Comparison of ENCODE assay signal across 1 cellular context in the genomic region with DNA sequence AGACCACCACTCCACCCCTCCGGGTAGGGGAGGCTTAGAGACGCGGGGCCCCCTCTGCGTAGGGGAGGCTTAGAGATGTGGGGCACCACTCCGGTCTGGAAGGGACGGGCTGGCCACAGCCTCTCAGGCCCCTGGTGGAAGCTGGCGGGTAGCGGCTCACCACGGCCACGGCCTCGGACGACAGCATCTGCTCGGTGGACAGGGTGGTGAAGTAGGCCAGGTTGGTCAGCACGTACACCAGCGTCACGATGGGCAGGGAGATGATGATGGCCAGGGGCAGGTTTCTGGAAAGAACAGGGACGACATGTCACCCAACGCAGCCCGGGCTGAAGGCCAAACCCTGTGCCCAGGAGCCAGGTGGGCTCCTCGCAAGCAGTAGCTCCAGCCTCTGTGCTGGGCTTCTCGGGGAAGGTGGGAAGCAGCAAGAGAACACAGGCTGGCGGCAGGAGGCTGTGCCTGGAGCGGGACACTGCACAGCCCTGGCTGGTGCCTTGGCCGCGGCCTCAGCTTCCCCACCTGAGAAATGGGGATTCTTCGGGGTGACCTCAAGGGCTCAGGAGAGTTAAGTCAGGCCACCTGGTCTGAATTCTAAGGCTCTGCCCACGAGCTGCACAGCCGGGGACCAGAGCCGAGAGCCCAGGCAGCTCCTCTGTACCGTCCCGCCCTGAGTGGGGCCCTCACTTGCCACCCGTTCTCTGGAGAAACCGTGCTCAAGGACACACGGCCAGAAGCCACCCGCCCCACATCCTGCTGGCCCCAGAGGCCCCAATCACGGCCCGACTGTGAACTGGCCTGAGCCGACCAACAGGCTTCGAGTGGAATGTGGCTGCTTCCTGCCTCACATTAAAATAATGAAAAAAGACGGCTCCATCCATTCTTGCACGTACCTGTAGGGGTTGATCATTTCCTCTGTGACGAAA.
TF ChIP-seq lines count a peak whose summit lies in the region.

No MANE protein-coding gene starts in this region.

TF ChIP-seq in IMR-90, 13 proteins besides CTCF, POLR2A, EP300 and RAD21:
- TF ChIP-seq MAFK (IDR thresholded peaks at IDR 0.05; ENCODE audit: low read depth, low read length) (no peak), RCOR1 (IDR thresholded peaks at IDR 0.05; ENCODE audit: insufficient replicate concordance, low read length) (no peak), BHLHE40 (IDR thresholded peaks at IDR 0.05; ENCODE audit: low read depth, low read length) (no peak), SMC3 (IDR thresholded peaks at IDR 0.05; ENCODE audit: low read depth, low read length) (no peak), MAZ (IDR thresholded peaks at IDR 0.05; ENCODE audit: borderline replicate concordance, low read depth, low read length) (no peak)
